In the genomic region with DNA sequence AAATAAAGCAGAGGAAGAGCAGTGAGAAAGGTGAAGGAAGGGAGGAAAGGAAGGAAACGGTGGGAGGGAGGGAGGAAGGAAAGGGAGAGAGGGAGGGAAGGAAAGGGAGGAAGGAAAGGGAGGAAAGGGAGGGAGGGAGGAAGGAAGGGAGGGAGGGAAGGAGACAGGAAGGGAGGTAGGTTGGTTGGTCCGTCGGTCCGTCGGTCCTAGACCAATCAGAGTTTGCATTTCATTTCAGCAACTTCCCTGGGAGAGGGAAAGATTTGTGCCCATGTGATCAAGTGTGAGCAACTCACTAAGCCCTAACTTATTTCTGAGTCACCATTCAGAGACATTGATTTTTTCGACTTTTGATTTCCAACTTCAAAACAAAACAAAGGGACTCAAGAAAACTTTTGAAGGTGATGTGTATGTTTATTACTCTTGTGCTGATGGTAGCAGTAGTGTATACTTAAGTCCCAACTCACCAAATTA, we compare ENCODE assay signal across 9 cellular contexts. TPM values are rescaled to one million over a fixed set of nuclear protein-coding genes. Genes with fewer than 3 reads are reported as not detected.
A peak's percentile ranks its signal among the peaks of the same experiment; 100 is the strongest.
DNase-seq lines count a peak whose midpoint lies in the region; TF ChIP-seq lines count a peak whose summit lies in the region.
"Had no signal": no experiment of that assay in that cellular context is flagged by ENCODE, and none has a peak within 500 bp of the region (broad histone marks: within the 10 kb centered on the region; RNA-seq: fewer than 3 reads in every experiment).

No MANE protein-coding gene starts in this region.

- no peak overlapping the region for H2BK15ac ChIP-seq in mesenchymal stem cell (ENCODE audit: low read depth, poor library complexity, severe bottlenecking)

- TF ChIP-seq CTCF in AG09309 (IDR thresholded peaks at IDR 0.05; ENCODE audit: control insufficient read depth, insufficient read depth, low read depth, low read length, missing control alignments) (no peak), brain microvascular endothelial cell (IDR thresholded peaks at IDR 0.05; ENCODE audit: low read depth, low read length, missing control alignments) (no peak)

- WGBS in mesenchymal stem cell, result 62% methylated on average over 1 of the region's 6 CpGs

- no peak overlapping the region for H2BK120ac ChIP-seq in mesenchymal stem cell (ENCODE audit: low read depth, low read length)

- no peak overlapping the region for H2AFZ ChIP-seq in mesenchymal stem cell (ENCODE audit: low read depth, low read length)

- H3K4me2 ChIP-seq in mesenchymal stem cell (ENCODE audit: low read length, poor library complexity, severe bottlenecking), result no peak overlapping the region

- H4K8ac ChIP-seq in mesenchymal stem cell (ENCODE audit: low read length), result no peak overlapping the region

- no peak overlapping the region for H2BK5ac ChIP-seq in mesenchymal stem cell (ENCODE audit: low read depth, low read length, poor library complexity, severe bottlenecking)

- peak overlapping the region; percentile 14 for H3K27ac ChIP-seq in brain microvascular endothelial cell
- H3K27ac ChIP-seq in mesenchymal stem cell (ENCODE audit: low read length, poor library complexity, severe bottlenecking), result no peak overlapping the region

- intact Hi-C loops in head of caudate nucleus (cut with DNase I), result no loop called here

- DNase-seq in AG09309 (ENCODE audit: low read depth) (peak; percentile 79), HS-5 (ENCODE audit: low read depth) (peak; percentile 83), brain microvascular endothelial cell (peak; percentile 69), mesenchymal stem cell (peak; percentile 68), NCI-H524 (lab: John Stamatoyannopoulos, UW) (no peak), head of caudate nucleus (no peak), HAP-1 (ENCODE audit: low spot score in 2 of 2) (no peak)
- DNase-seq in NK-92 treated with Interleukin-12 subunit alpha and Interleukin-12 subunit beta, amount 100 ng/mL, for 24 hours (lab: John Stamatoyannopoulos, UW), result no peak
- DNase-seq: NCI-H1694 treated with DMSO at 0.1 percent for 48 hours had no signal

- H2BK12ac ChIP-seq in mesenchymal stem cell (ENCODE audit: low read length in 2 of 2), result no peak overlapping the region

- in situ Hi-C loops in brain microvascular endothelial cell (cut with HindIII; ENCODE audit: low pct_ligation_motif_present, low sequenced_read_pairs) (no loop called here), HAP-1 (cut with MboI; ENCODE audit: low sequenced_read_pairs) (no loop called here)

- H3K9ac ChIP-seq in mesenchymal stem cell (ENCODE audit: low read length), result peak overlapping the region; percentile 67

- H3K9me3 ChIP-seq in mesenchymal stem cell (ENCODE audit: control insufficient read depth, low read length) (no peaks in the 10 kb centered on the region), HAP-1 (no peaks in the 10 kb centered on the region)

- no peak overlapping the region for H4K91ac ChIP-seq in mesenchymal stem cell (ENCODE audit: low read length)

- H3K4me3 ChIP-seq in AG09309 (ENCODE audit: control insufficient read depth, low read depth, low read length) (no peak overlapping the region), brain microvascular endothelial cell (ENCODE audit: low read depth, low read length) (no peak overlapping the region), mesenchymal stem cell (ENCODE audit: insufficient read depth in 1 of 2, low read depth in 1 of 2, low read length in 2 of 2) (peak overlapping the region in 1 of 2 experiments; percentile 31), HAP-1 (no peak overlapping the region)

- H3K36me3 ChIP-seq in brain microvascular endothelial cell (replicated peaks), result peaks cover 41% of the 10 kb centered on the region
- peaks cover 23 to 34% of the 10 kb centered on the region in 2 experiments for H3K36me3 ChIP-seq in mesenchymal stem cell (ENCODE audit: control insufficient read depth in 1 of 2, insufficient read depth in 2 of 2, low read depth in 1 of 2, low read length in 2 of 2)
- H3K36me3 ChIP-seq in HAP-1 (replicated peaks), result peaks cover 22% of the 10 kb centered on the region

- no peak overlapping the region for H2AK5ac ChIP-seq in mesenchymal stem cell (ENCODE audit: low read length, severe bottlenecking)

- H3K4ac ChIP-seq in mesenchymal stem cell (ENCODE audit: low read depth in 1 of 2, low read length in 2 of 2), result no peak overlapping the region

- H3K14ac ChIP-seq in mesenchymal stem cell (ENCODE audit: low read length in 2 of 2), result no peak overlapping the region

- no peaks in the 10 kb centered on the region for H3K27me3 ChIP-seq in brain microvascular endothelial cell (replicated peaks)
- no peaks in the 10 kb centered on the region for H3K27me3 ChIP-seq in mesenchymal stem cell (ENCODE audit: control insufficient read depth in 1 of 2, insufficient read depth in 1 of 2, low read length in 2 of 2)
- no peaks in the 10 kb centered on the region for H3K27me3 ChIP-seq in HAP-1 (ENCODE audit: low read depth)

- H3K4me1 ChIP-seq in mesenchymal stem cell (ENCODE audit: control insufficient read depth, insufficient read depth, low read depth, low read length) (peaks cover 9% of the 10 kb centered on the region), HAP-1 (peaks cover 16% of the 10 kb centered on the region)

- no peak overlapping the region for H3K18ac ChIP-seq in mesenchymal stem cell (ENCODE audit: low read depth in 1 of 2, low read length in 2 of 2)

- peaks cover 23% of the 10 kb centered on the region for H3K79me1 ChIP-seq in mesenchymal stem cell (replicated peaks; ENCODE audit: low read length, poor library complexity, severe bottlenecking)

- H3K23ac ChIP-seq in mesenchymal stem cell (ENCODE audit: low read length in 2 of 2), result no peak overlapping the region

RNA-seq across cellular contexts. Expression of a gene that starts 18.8 kb away (rescaled TPM):
- polyA plus RNA-seq in mesenchymal stem cell (2013, experiment 1 of 2), result 72.3 TPM
- 72.4 TPM for polyA plus RNA-seq in mesenchymal stem cell (2013, experiment 2 of 2)

RNA-seq across cellular contexts. Expression of a gene that starts 43.7 kb away (rescaled TPM):
- 8.1 TPM for polyA plus RNA-seq in mesenchymal stem cell (2013, experiment 1 of 2)
- polyA plus RNA-seq in mesenchymal stem cell (2013, experiment 2 of 2), result 8.1 TPM

Comparison
In these comparisons a context has a peak if more than half of its experiments do, and no peak if none do; other contexts are left out.
1. DNase-seq: peak in AG09309 (single experiment), HS-5 (single experiment), brain microvascular endothelial cell (single experiment) and mesenchymal stem cell (single experiment); none in NCI-H524 (0 of 2), head of caudate nucleus (0 of 42), HAP-1 (0 of 2) and NK-92 treated with Interleukin-12 subunit alpha and Interleukin-12 subunit beta, amount 100 ng/mL, for 24 hours (single experiment).